ENCODE assay signal across 1 cellular context in the genomic region with DNA sequence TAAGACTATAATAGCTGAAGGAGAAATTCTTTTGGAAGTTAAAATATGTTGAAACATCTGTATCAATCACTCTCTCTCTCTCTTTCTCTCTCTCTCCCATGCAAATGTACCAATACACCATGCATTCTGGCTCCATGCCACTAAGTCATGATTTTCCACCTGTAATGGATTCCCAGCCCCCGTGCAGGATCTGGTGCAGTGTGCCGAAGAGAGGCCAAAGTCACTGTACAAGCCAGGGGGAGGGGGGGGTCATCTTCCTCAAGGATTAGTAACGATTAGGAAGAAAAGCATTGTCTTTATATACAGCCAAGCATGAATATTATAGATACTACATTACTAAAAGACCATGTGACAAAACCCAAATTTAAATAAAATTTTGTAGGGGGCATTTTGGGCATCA.
TF ChIP-seq lines count a peak whose summit lies in the region.

No MANE protein-coding gene starts in this region.

TF ChIP-seq in GM23338, 12 proteins besides CTCF, POLR2A, EP300 and RAD21 (continued from another document):
- TF ChIP-seq, protein P1, sequence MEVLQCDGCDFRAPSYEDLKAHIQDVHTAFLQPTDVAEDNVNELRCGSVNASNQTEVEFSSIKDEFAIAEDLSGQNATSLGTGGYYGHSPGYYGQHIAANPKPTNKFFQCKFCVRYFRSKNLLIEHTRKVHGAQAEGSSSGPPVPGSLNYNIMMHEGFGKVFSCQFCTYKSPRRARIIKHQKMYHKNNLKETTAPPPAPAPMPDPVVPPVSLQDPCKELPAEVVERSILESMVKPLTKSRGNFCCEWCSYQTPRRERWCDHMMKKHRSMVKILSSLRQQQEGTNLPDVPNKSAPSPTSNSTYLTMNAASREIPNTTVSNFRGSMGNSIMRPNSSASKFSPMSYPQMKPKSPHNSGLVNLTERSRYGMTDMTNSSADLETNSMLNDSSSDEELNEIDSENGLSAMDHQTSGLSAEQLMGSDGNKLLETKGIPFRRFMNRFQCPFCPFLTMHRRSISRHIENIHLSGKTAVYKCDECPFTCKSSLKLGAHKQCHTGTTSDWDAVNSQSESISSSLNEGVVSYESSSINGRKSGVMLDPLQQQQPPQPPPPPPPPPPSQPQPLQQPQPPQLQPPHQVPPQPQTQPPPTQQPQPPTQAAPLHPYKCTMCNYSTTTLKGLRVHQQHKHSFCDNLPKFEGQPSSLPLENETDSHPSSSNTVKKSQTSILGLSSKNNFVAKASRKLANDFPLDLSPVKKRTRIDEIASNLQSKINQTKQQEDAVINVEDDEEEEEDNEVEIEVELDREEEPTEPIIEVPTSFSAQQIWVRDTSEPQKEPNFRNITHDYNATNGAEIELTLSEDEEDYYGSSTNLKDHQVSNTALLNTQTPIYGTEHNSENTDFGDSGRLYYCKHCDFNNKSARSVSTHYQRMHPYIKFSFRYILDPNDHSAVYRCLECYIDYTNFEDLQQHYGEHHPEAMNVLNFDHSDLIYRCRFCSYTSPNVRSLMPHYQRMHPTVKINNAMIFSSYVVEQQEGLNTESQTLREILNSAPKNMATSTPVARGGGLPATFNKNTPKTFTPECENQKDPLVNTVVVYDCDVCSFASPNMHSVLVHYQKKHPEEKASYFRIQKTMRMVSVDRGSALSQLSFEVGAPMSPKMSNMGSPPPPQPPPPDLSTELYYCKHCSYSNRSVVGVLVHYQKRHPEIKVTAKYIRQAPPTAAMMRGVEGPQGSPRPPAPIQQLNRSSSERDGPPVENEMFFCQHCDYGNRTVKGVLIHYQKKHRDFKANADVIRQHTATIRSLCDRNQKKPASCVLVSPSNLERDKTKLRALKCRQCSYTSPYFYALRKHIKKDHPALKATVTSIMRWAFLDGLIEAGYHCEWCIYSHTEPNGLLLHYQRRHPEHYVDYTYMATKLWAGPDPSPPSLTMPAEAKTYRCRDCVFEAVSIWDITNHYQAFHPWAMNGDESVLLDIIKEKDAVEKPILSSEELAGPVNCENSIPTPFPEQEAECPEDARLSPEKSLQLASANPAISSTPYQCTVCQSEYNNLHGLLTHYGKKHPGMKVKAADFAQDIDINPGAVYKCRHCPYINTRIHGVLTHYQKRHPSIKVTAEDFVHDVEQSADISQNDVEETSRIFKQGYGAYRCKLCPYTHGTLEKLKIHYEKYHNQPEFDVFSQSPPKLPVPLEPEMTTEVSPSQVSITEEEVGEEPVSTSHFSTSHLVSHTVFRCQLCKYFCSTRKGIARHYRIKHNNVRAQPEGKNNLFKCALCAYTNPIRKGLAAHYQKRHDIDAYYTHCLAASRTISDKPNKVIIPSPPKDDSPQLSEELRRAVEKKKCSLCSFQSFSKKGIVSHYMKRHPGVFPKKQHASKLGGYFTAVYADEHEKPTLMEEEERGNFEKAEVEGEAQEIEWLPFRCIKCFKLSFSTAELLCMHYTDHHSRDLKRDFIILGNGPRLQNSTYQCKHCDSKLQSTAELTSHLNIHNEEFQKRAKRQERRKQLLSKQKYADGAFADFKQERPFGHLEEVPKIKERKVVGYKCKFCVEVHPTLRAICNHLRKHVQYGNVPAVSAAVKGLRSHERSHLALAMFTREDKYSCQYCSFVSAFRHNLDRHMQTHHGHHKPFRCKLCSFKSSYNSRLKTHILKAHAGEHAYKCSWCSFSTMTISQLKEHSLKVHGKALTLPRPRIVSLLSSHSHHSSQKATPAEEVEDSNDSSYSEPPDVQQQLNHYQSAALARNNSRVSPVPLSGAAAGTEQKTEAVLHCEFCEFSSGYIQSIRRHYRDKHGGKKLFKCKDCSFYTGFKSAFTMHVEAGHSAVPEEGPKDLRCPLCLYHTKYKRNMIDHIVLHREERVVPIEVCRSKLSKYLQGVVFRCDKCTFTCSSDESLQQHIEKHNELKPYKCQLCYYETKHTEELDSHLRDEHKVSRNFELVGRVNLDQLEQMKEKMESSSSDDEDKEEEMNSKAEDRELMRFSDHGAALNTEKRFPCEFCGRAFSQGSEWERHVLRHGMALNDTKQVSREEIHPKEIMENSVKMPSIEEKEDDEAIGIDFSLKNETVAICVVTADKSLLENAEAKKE (CRISPR knock-in tag; IDR thresholded peaks at IDR 0.05), result no peak
- TF ChIP-seq EZH2phosphoT487 (IDR thresholded peaks at IDR 0.05; ENCODE audit: unreplicated experiment) (no peak), POLR2AphosphoS5 (IDR thresholded peaks at IDR 0.05; ENCODE audit: low read depth) (no peak), JUNB (IDR thresholded peaks at IDR 0.05; ENCODE audit: unreplicated experiment) (no peak), NANOG (IDR thresholded peaks at IDR 0.05; ENCODE audit: borderline replicate concordance) (no peak), STAT1 (IDR thresholded peaks at IDR 0.05; ENCODE audit: unreplicated experiment) (no peak), ZNF331 (CRISPR knock-in tag; IDR thresholded peaks at IDR 0.05; ENCODE audit: low read depth) (no peak)
TF ChIP-seq in GM23338: peak in this region for 0.
